Comparison of ENCODE assay signal across 22 cellular contexts in the genomic region with DNA sequence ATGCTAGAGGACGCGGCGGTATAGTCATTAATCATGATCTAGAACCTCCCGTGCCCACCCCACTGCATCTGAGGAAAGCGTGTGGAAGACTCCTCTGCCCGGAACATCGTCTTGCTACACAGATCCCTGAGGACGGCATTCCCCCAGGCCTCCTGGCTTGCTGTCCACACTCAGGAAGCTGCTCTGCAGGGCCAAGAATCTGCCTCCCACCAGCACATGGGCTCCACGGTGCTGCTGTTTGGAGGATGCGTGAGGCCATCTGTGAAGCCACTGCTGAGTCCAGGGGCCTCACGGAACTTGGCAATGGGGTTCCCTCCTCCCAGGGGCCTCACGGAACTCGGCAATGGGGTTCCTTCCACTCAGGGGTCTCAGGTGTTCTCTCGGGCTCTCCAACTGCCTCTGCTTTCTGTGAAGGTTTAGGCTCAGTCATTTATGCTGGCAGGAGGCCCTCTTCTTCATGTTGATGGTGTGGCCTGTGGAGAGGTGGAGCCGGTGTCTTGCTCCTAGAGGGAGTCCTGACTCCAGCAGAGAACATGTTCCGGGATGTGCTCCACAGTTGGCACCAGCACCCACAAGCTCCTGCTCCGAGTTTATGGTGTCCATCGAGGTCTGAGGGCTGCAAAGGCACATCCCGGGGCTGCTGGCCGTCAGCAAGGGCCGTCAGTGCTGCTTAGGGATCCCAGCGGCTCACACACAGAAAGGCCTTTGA.
DNase-seq lines count a peak whose midpoint lies in the region; ATAC-seq and TF ChIP-seq lines count a peak whose summit lies in the region.
"Had no signal": no experiment of that assay in that cellular context is flagged by ENCODE, and none has a peak within 500 bp of the region (broad histone marks: within the 10 kb centered on the region; RNA-seq: fewer than 3 reads in every experiment).

No MANE protein-coding gene starts in this region.

- no peaks in the 10 kb centered on the region for H3K9me2 ChIP-seq in neural cell (ENCODE audit: insufficient read depth, low read length)

- H3F3A ChIP-seq in neural cell (ENCODE audit: insufficient read depth, low read length, poor library complexity, severe bottlenecking), result no peaks in the 10 kb centered on the region

- H2AFZ ChIP-seq in DND-41 (ENCODE audit: low read depth, low read length) (no peak overlapping the region), neural cell (ENCODE audit: low read depth, low read length) (no peak overlapping the region)

- H4K20me1 ChIP-seq in DND-41 (ENCODE audit: insufficient read depth, low read length) (no peaks in the 10 kb centered on the region), neural cell (ENCODE audit: insufficient read depth) (no peaks in the 10 kb centered on the region)
- H4K20me1 ChIP-seq: BLaER1 had no signal

- TF ChIP-seq RAD21 in neural cell (conservative IDR thresholded peaks at IDR 0.05), result no peak

- peaks cover 21% of the 10 kb centered on the region for H3K4me1 Mint-ChIP-seq in central memory CD8-positive, alpha-beta T cell

- H3K27me3 ChIP-seq in DND-41 (ENCODE audit: insufficient read depth, low read length, poor library complexity) (no peaks in the 10 kb centered on the region), neural cell (ENCODE audit: insufficient read depth, low read depth, low read length) (no peaks in the 10 kb centered on the region), sigmoid colon (peaks cover 0 to 8% (median 0%) of the 10 kb centered on the region in 3 donors), upper lobe of left lung (peaks cover 0 to 5% (median 0%) of the 10 kb centered on the region in 4 donors)
- H3K27me3 ChIP-seq: BLaER1 had no signal

- peaks cover 11% of the 10 kb centered on the region for H3K36me3 Mint-ChIP-seq in central memory CD8-positive, alpha-beta T cell (ENCODE audit: insufficient read depth)
- H3K36me3 Mint-ChIP-seq: CD4-positive, CD25-positive, alpha-beta regulatory T cell had no signal

- H3K27ac ChIP-seq in DND-41 (ENCODE audit: low read length), result peak overlapping the region; percentile 35
- H3K27ac ChIP-seq in neural cell (ENCODE audit: low read length), result no peak overlapping the region
- no peak overlapping the region for H3K27ac ChIP-seq in sigmoid colon
- no peak overlapping the region for H3K27ac ChIP-seq in upper lobe of left lung
- H3K27ac ChIP-seq: BLaER1, RWPE1 had no signal

- H3K27me3 Mint-ChIP-seq in central memory CD8-positive, alpha-beta T cell, result no peaks in the 10 kb centered on the region
- H3K27me3 Mint-ChIP-seq: CD4-positive, CD25-positive, alpha-beta regulatory T cell had no signal

- no peak for TF ChIP-seq CTCF in DND-41 (IDR thresholded peaks at IDR 0.05; ENCODE audit: borderline replicate concordance, extremely low read depth, low read length, poor library complexity, severe bottlenecking)
- TF ChIP-seq CTCF in neural cell (IDR thresholded peaks at IDR 0.05; ENCODE audit: poor library complexity, severe bottlenecking), result no peak
- no peak for TF ChIP-seq CTCF in sigmoid colon (IDR thresholded peaks at IDR 0.05)
- no peak for TF ChIP-seq CTCF in upper lobe of left lung (IDR thresholded peaks at IDR 0.05)

- intact Hi-C loops in sigmoid colon (cut with DNase I), result no loop called here

- ATAC-seq in DND-41 (ENCODE audit: insufficient read depth, low read depth), result no peak
- no peak for ATAC-seq in central memory CD8-positive, alpha-beta T cell (replicated peaks; ENCODE audit: extremely low read depth, poor library complexity, severe bottlenecking)
- ATAC-seq in HG02642 (IDR thresholded peaks at IDR 0.05; ENCODE audit: poor library complexity, unreplicated experiment), result no peak
- ATAC-seq in upper lobe of left lung (ENCODE audit: low FRiP score in 2 of 2), result no peak
- ATAC-seq: Panc1 had no signal

- DNase-seq in DND-41 (no peak), sigmoid colon (peak; percentile 43), upper lobe of left lung (no peak)
- DNase-seq in central memory CD8-positive, alpha-beta T cell (ENCODE audit: low spot score in 2 of 2), result no peak
- no peak for DNase-seq in stimulated activated CD4-positive, alpha-beta T cell treated with anti-CD3 and anti-CD28 coated beads, Interleukin-2, amount 100 ng/mL, for 24 hours
- DNase-seq: CD4-positive, CD25-positive, alpha-beta regulatory T cell; GOT3; HCEC 1CT; IMR-90; KG1; MM.1S; NCI-H1694; NCI-H2029 treated with DMSO at 0.1 percent for 48 hours; NCI-H226; NCI-H510A; NCI-H69; SHP77 had no signal

- H3K79me2 ChIP-seq in DND-41 (ENCODE audit: insufficient read depth, low read length) (no peaks in the 10 kb centered on the region), neural cell (replicated peaks; ENCODE audit: insufficient read depth, low read length) (peaks cover 3% of the 10 kb centered on the region)

- no peak overlapping the region for H3K4me3 ChIP-seq in DND-41 (ENCODE audit: low read depth in 1 of 2, low read length in 2 of 2)
- no peak overlapping the region for H3K4me3 ChIP-seq in neural cell (ENCODE audit: low read length)
- H3K4me3 ChIP-seq in sigmoid colon, result no peak overlapping the region
- no peak overlapping the region for H3K4me3 ChIP-seq in upper lobe of left lung
- H3K4me3 ChIP-seq: BLaER1 had no signal

- no peaks in the 10 kb centered on the region for H3K9me3 ChIP-seq in DND-41 (ENCODE audit: insufficient read depth, low read length, severe bottlenecking)
- no peaks in the 10 kb centered on the region for H3K9me3 ChIP-seq in neural cell (ENCODE audit: low read length)
- H3K9me3 ChIP-seq in sigmoid colon, result no peaks in the 10 kb centered on the region
- H3K9me3 ChIP-seq in upper lobe of left lung, result no peaks in the 10 kb centered on the region

- H3K9ac ChIP-seq in DND-41 (ENCODE audit: low read depth, low read length) (no peak overlapping the region), neural cell (ENCODE audit: low read length) (no peak overlapping the region)
- H3K9ac ChIP-seq: BLaER1 had no signal

- TF ChIP-seq POLR2A in sigmoid colon (IDR thresholded peaks at IDR 0.05) (no peak), upper lobe of left lung (IDR thresholded peaks at IDR 0.05) (no peak)

- H3K9me3 Mint-ChIP-seq in central memory CD8-positive, alpha-beta T cell, result no peaks in the 10 kb centered on the region

- H3K4me1 ChIP-seq in DND-41 (ENCODE audit: insufficient read depth, low read length), result peaks cover 23% of the 10 kb centered on the region
- peaks cover 0 to 19% (median 6%) of the 10 kb centered on the region in 4 donors for H3K4me1 ChIP-seq in sigmoid colon
- H3K4me1 ChIP-seq in upper lobe of left lung, result peaks cover 0 to 19% (median 2%) of the 10 kb centered on the region in 4 donors

- H3K27ac Mint-ChIP-seq in central memory CD8-positive, alpha-beta T cell (ENCODE audit: low read depth), result no peak overlapping the region

- 92 to 93% methylated on average over 22 of the region's 22 CpGs for WGBS in sigmoid colon, 2 donors
- WGBS in upper lobe of left lung, 2 donors, result 86 to 94% methylated on average over 12 to 21 of the region's 22 CpGs

- no peak for TF ChIP-seq EP300 in neural cell (conservative IDR thresholded peaks at IDR 0.05; ENCODE audit: poor library complexity, severe bottlenecking)
- TF ChIP-seq EP300 in sigmoid colon (IDR thresholded peaks at IDR 0.05), result no peak
- no peak for TF ChIP-seq EP300 in upper lobe of left lung (IDR thresholded peaks at IDR 0.05)

- no peak overlapping the region for H3K4me2 ChIP-seq in DND-41 (ENCODE audit: insufficient read depth, low read length)
- no peak overlapping the region for H3K4me2 ChIP-seq in neural cell (ENCODE audit: low read length)

- H3K4me3 Mint-ChIP-seq in central memory CD8-positive, alpha-beta T cell, result peak overlapping the region; percentile 72

- H3K36me3 ChIP-seq in DND-41 (ENCODE audit: insufficient read depth, low read length), result peaks cover 88% of the 10 kb centered on the region
- H3K36me3 ChIP-seq in neural cell (ENCODE audit: insufficient read depth, low read length), result peaks cover 16% of the 10 kb centered on the region
- no peaks in the 10 kb centered on the region for H3K36me3 ChIP-seq in sigmoid colon
- H3K36me3 ChIP-seq in upper lobe of left lung, result no peaks in the 10 kb centered on the region
- H3K36me3 ChIP-seq: BLaER1 had no signal

TF ChIP-seq in neural cell, 6 proteins besides CTCF, POLR2A, EP300 and RAD21:
- no peak for TF ChIP-seq REST (IDR thresholded peaks at IDR 0.05; ENCODE audit: borderline replicate concordance)
- TF ChIP-seq POLR2AphosphoS5 (IDR thresholded peaks at IDR 0.05), result peak; percentile 18
TF ChIP-seq in neural cell: peak in this region for 1.
